Comparison of ENCODE assay signal across 27 cellular contexts in the genomic region with DNA sequence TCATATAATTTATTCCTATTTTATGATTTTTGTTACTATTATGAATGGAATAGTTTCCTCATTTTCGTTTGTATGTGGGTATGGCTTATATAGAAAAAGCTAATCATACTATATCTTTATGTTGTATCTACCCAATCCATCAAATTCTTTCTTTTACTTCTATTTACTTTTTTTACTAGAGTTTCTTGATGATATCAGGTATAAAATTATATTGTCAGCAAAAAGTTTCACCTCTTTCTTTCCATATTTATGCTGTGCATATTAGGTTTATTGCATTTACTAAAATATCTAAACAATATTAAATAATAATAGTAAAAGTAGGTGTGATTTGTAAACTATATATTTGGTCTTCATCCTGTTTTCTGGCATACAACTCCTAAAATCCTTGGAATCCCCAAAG.
"Had no signal": no experiment of that assay in that cellular context is flagged by ENCODE, and none has a peak within 500 bp of the region (broad histone marks: within the 10 kb centered on the region; RNA-seq: fewer than 3 reads in every experiment).

No MANE protein-coding gene starts in this region.

- H3K27me3 ChIP-seq: neural progenitor cell, neutrophil, pancreas, spleen, stomach, thyroid gland, tibial nerve, upper lobe of left lung, vagina had no signal

- H3K4me3 ChIP-seq: neural progenitor cell, pancreas, psoas muscle, skin epidermis, smooth muscle cell, spleen, stomach, thoracic aorta, thyroid gland, tibial nerve, upper lobe of left lung, vagina had no signal

- H3K9ac ChIP-seq: neural progenitor cell had no signal

- H3K36me3 ChIP-seq: neural progenitor cell, neutrophil, pancreas, spleen, stomach, thoracic aorta, thyroid gland, tibial nerve, upper lobe of left lung, vagina had no signal

- H3K27ac ChIP-seq: neural progenitor cell, neutrophil, pancreas, psoas muscle, skin epidermis, spleen, stomach, thoracic aorta, thyroid gland, tibial nerve, upper lobe of left lung, vagina had no signal

- ATAC-seq: naive thymus-derived CD4-positive, alpha-beta T cell; natural killer cell; pancreas; psoas muscle; right cardiac atrium; sciatic nerve; stimulated activated effector memory CD8-positive, alpha-beta T cell treated with anti-CD3 and anti-CD28 coated beads, Interleukin-12 subunit alpha, Interleukin-12 subunit beta, amount 100 ng/mL, for 72 hours; stimulated activated naive B cell treated with anti-CD40 and anti-IgM and Interleukin-4, amounts not matched to agents 10 μg/mL and 1 μg/mL and 100 μg/mL, for 72 hours had no signal

- H2AFZ ChIP-seq: neural progenitor cell had no signal

- H3K4me1 ChIP-seq: pancreas, psoas muscle, spleen, stomach, thyroid gland, tibial nerve, upper lobe of left lung, vagina had no signal

- H3K4me2 ChIP-seq: neural progenitor cell, smooth muscle cell had no signal

- H3K9me3 ChIP-seq: neutrophil, pancreas, thyroid gland, vagina had no signal

- DNase-seq: naive thymus-derived CD4-positive, alpha-beta T cell; natural killer cell; nucleus accumbens; pancreas; psoas muscle; right cardiac atrium; spleen; stimulated activated CD4-positive, alpha-beta T cell treated with anti-CD3 and anti-CD28 coated beads, Interleukin-12 subunit alpha, Interleukin-12 subunit beta, amount 100 ng/mL, for 4 hours; stimulated activated CD4-positive, alpha-beta T cell treated with anti-CD3 and anti-CD28 coated beads, Interleukin-1b, Interleukin-23, amount 100 ng/mL, for 48 hours; stimulated activated CD4-positive, alpha-beta T cell treated with anti-CD3 and anti-CD28 coated beads, Interleukin-4, amount 100 ng/mL, for 1 hour; stimulated activated CD4-positive, alpha-beta T cell treated with anti-CD3 and anti-CD28 coated beads, Interleukin-4, amount 100 ng/mL, for 4 hours; stimulated activated naive B cell treated with anti-CD40 and anti-IgM and Interleukin-4, amounts not matched to agents 10 μg/mL and 1 μg/mL and 100 μg/mL, for 72 hours; stimulated activated naive CD4-positive, alpha-beta T cell treated with Interleukin-2 at 50 U/mL for 16 hours; stomach; thyroid gland; trophoblast cell; upper lobe of left lung had no signal

- FAIRE-seq: pancreas, urothelium cell line had no signal
